ENCODE assay signal across 17 cellular contexts in the genomic region with DNA sequence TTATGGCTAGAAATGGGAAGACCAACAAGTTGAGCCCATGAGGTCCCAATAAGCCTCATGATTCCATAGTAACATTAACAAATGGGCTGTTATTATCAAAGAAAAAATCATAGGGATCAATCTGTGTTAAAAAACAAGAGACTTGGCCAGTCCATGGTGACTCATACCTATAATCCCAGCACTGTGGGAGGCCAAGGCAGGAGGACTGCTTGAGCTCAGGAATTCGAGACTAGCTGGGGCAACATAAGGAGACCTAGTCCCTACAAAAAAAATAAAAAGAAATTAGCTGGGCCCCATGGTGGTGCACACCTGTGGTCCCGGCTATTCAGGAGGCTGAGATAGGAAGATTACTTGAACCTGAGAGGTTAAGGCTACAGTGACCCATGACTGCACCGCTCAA.
A peak's percentile ranks its signal among the peaks of the same experiment; 100 is the strongest.
DNase-seq lines count a peak whose midpoint lies in the region; ATAC-seq and TF ChIP-seq lines count a peak whose summit lies in the region.
"Had no signal": no experiment of that assay in that cellular context is flagged by ENCODE, and none has a peak within 500 bp of the region (broad histone marks: within the 10 kb centered on the region; RNA-seq: fewer than 3 reads in every experiment).

No MANE protein-coding gene starts in this region.

- no peak overlapping the region for H3K4me3 ChIP-seq in brain microvascular endothelial cell (ENCODE audit: low read depth, low read length)
- H3K4me3 ChIP-seq: GM12878, K562 had no signal

- no peak for ATAC-seq in HG03175 (IDR thresholded peaks at IDR 0.05; ENCODE audit: unreplicated experiment)
- no peak for ATAC-seq in GM21619 (IDR thresholded peaks at IDR 0.05; ENCODE audit: unreplicated experiment)
- ATAC-seq in GM19035 (IDR thresholded peaks at IDR 0.05; ENCODE audit: unreplicated experiment): no peak
- ATAC-seq: CD8-positive, alpha-beta T cell; GM12878; K562 had no signal

- in situ Hi-C loops in brain microvascular endothelial cell (cut with HindIII; ENCODE audit: low pct_ligation_motif_present, low sequenced_read_pairs): loop anchor here (25.0 kb wide), 1 partner anchor 111 kb away; no protein-coding TSS in a partner anchor

- no peak for TF ChIP-seq CTCF in brain microvascular endothelial cell (IDR thresholded peaks at IDR 0.05; ENCODE audit: low read depth, low read length, missing control alignments)

- no peak overlapping the region for H3K27ac ChIP-seq in brain microvascular endothelial cell
- H3K27ac ChIP-seq: HL-60 had no signal

- H3K27me3 ChIP-seq in brain microvascular endothelial cell (replicated peaks): no peaks in the 10 kb centered on the region

- H3K36me3 ChIP-seq in brain microvascular endothelial cell (replicated peaks): no peaks in the 10 kb centered on the region

- DNase-seq in EH (ENCODE audit: low read depth): peak; percentile 4
- peak; percentile 9 for DNase-seq in M059J (ENCODE audit: low read depth)
- DNase-seq in brain microvascular endothelial cell: peak; percentile 2
- peak; percentile 22 for DNase-seq in iris pigment epithelial cell (ENCODE audit: low read depth)
- DNase-seq in mucosa of gallbladder (ENCODE audit: low spot score): no peak
- DNase-seq: CD8-positive, alpha-beta T cell; COR-L47; DMS153; DMS79 treated with DMSO at 0.1 percent for 48 hours; HCEC 1CT; HFFc6 had no signal
